Comparison of ENCODE assay signal across 1 cellular context in the genomic region with DNA sequence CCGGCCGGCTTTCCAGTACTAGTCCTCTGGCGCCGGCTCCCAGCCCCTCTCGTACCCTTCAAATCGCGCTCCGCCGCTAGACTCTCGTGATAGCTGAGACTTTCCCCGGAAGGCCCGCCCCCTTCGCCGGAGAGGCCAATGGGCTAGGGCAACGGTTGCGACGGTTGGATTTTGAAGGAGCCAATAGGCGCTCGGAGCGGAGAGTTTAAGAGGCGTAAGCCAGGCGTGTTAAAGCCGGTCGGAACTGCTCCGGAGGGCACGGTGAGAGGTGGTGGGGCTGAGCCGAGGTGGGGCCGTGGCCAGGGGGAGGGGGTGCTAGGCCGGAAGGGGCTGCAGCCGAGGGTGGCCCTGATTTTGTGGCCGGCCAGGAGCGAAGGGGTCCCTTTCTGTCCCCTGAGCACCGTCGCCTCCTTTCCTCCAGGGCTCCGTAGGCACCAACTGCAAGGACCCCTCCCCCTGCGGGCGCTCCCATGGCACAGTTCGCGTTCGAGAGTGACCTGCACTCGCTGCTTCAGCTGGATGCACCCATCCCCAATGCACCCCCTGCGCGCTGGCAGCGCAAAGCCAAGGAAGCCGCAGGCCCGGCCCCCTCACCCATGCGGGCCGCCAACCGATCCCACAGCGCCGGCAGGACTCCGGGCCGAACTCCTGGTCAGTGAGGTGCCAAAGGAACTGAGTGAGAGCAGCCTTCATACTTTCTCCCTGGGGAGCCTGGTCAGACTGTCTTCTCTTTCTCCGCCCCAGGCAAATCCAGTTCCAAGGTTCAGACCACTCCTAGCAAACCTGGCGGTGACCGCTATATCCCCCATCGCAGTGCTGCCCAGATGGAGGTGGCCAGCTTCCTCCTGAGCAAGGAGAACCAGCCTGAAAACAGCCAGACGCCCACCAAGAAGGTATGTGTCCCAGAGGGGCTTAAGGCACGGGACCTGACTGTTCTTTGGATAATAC.
A peak's percentile ranks its signal among the peaks of the same experiment; 100 is the strongest.
TF ChIP-seq lines count a peak whose summit lies in the region.

Gene CDC20 (plus strand): TSS at position 236 of the 948 bp plus-strand sequence. CDS start 235 bp downstream, at position 471.

TF ChIP-seq in HepG2, 621 proteins besides CTCF, POLR2A, EP300 and RAD21 (continued from another document and continues in another):
- TF ChIP-seq, protein P1, sequence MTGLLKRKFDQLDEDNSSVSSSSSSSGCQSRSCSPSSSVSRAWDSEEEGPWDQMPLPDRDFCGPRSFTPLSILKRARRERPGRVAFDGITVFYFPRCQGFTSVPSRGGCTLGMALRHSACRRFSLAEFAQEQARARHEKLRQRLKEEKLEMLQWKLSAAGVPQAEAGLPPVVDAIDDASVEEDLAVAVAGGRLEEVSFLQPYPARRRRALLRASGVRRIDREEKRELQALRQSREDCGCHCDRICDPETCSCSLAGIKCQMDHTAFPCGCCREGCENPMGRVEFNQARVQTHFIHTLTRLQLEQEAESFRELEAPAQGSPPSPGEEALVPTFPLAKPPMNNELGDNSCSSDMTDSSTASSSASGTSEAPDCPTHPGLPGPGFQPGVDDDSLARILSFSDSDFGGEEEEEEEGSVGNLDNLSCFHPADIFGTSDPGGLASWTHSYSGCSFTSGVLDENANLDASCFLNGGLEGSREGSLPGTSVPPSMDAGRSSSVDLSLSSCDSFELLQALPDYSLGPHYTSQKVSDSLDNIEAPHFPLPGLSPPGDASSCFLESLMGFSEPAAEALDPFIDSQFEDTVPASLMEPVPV (CRISPR knock-in tag; IDR thresholded peaks at IDR 0.05): peak; percentile 95
- TF ChIP-seq POLR2AphosphoS2 (IDR thresholded peaks at IDR 0.05; ENCODE audit: low read depth, low read length) (no peak), CHD2 (IDR thresholded peaks at IDR 0.05; ENCODE audit: low read depth, low read length) (peak; percentile 98), MEIS1 (CRISPR knock-in tag; IDR thresholded peaks at IDR 0.05; ENCODE audit: borderline replicate concordance) (no peak), ZNF331 (CRISPR knock-in tag; IDR thresholded peaks at IDR 0.05) (no peak), ZNF253 (CRISPR knock-in tag; IDR thresholded peaks at IDR 0.05; ENCODE audit: borderline replicate concordance) (peak; percentile 79; the same call in 1 of the 2 replicates), ISL2 (CRISPR knock-in tag; IDR thresholded peaks at IDR 0.05) (0 out of 2 replicates have a peak, but pooled peaks have one; percentile 12), PBX3 (CRISPR knock-in tag; IDR thresholded peaks at IDR 0.05; ENCODE audit: borderline replicate concordance) (no peak), CBX1 (IDR thresholded peaks at IDR 0.05; ENCODE audit: low read depth) (no peak), ARID2 (CRISPR knock-in tag; IDR thresholded peaks at IDR 0.05; ENCODE audit: borderline replicate concordance) (peak; percentile 95; the same call in 1 of the 2 replicates), SCMH1 (CRISPR knock-in tag; IDR thresholded peaks at IDR 0.05; ENCODE audit: borderline replicate concordance) (no peak), ZNF256 (CRISPR knock-in tag; conservative IDR thresholded peaks at IDR 0.05) (no peak), ZEB1 (IDR thresholded peaks at IDR 0.05; ENCODE audit: insufficient replicate concordance, low read depth) (no peak), ARHGAP35 (CRISPR knock-in tag; IDR thresholded peaks at IDR 0.05; ENCODE audit: borderline replicate concordance) (no peak), ZSCAN31 (CRISPR knock-in tag; IDR thresholded peaks at IDR 0.05; ENCODE audit: low read depth) (peak; percentile 87), TRIM24 (CRISPR knock-in tag; IDR thresholded peaks at IDR 0.05) (no peak), ZBTB25 (CRISPR knock-in tag; IDR thresholded peaks at IDR 0.05) (no peak), ZFAT (CRISPR knock-in tag; conservative IDR thresholded peaks at IDR 0.05) (no peak), ELF4 (CRISPR knock-in tag; IDR thresholded peaks at IDR 0.05; ENCODE audit: borderline replicate concordance) (0 out of 2 replicates have a peak, but pooled peaks have one; percentile 65), SIX1 (CRISPR knock-in tag; IDR thresholded peaks at IDR 0.05; ENCODE audit: borderline replicate concordance) (no peak), REPIN1 (CRISPR knock-in tag; IDR thresholded peaks at IDR 0.05; ENCODE audit: borderline replicate concordance, low read depth) (peak; percentile 54; the same call in 1 of the 2 replicates), CREBL2 (CRISPR knock-in tag; IDR thresholded peaks at IDR 0.05; ENCODE audit: borderline replicate concordance) (no peak), ZNF367 (CRISPR knock-in tag; IDR thresholded peaks at IDR 0.05; ENCODE audit: borderline replicate concordance) (0 out of 2 replicates have a peak, but pooled peaks have one; percentile 42), TBP (CRISPR knock-in tag; IDR thresholded peaks at IDR 0.05) (no peak), NAIF1 (CRISPR knock-in tag; IDR thresholded peaks at IDR 0.05; ENCODE audit: borderline replicate concordance) (no peak), SNRNP70 (IDR thresholded peaks at IDR 0.05; ENCODE audit: low read depth, low read length) (no peak), GRHL1 (CRISPR knock-in tag; conservative IDR thresholded peaks at IDR 0.05) (peak; percentile 67; the same call in 1 of the 2 replicates), ZNF773 (CRISPR knock-in tag; IDR thresholded peaks at IDR 0.05; ENCODE audit: borderline replicate concordance) (no peak), HNRNPLL (IDR thresholded peaks at IDR 0.05; ENCODE audit: low read depth, low read length, poor library complexity, severe bottlenecking) (peak; percentile 49), PAWR (CRISPR knock-in tag; IDR thresholded peaks at IDR 0.05; ENCODE audit: borderline replicate concordance) (no peak), NR3C1 (CRISPR knock-in tag; IDR thresholded peaks at IDR 0.05) (no peak)
- TF ChIP-seq, protein P2, sequence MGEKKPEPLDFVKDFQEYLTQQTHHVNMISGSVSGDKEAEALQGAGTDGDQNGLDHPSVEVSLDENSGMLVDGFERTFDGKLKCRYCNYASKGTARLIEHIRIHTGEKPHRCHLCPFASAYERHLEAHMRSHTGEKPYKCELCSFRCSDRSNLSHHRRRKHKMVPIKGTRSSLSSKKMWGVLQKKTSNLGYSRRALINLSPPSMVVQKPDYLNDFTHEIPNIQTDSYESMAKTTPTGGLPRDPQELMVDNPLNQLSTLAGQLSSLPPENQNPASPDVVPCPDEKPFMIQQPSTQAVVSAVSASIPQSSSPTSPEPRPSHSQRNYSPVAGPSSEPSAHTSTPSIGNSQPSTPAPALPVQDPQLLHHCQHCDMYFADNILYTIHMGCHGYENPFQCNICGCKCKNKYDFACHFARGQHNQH (CRISPR knock-in tag; IDR thresholded peaks at IDR 0.05): no peak
- TF ChIP-seq, protein P3, sequence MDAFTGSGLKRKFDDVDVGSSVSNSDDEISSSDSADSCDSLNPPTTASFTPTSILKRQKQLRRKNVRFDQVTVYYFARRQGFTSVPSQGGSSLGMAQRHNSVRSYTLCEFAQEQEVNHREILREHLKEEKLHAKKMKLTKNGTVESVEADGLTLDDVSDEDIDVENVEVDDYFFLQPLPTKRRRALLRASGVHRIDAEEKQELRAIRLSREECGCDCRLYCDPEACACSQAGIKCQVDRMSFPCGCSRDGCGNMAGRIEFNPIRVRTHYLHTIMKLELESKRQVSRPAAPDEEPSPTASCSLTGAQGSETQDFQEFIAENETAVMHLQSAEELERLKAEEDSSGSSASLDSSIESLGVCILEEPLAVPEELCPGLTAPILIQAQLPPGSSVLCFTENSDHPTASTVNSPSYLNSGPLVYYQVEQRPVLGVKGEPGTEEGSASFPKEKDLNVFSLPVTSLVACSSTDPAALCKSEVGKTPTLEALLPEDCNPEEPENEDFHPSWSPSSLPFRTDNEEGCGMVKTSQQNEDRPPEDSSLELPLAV (CRISPR knock-in tag; conservative IDR thresholded peaks at IDR 0.05; ENCODE audit: low read depth): peak; percentile 94; the same call in 1 of the 2 replicates
- TF ChIP-seq, protein P4, sequence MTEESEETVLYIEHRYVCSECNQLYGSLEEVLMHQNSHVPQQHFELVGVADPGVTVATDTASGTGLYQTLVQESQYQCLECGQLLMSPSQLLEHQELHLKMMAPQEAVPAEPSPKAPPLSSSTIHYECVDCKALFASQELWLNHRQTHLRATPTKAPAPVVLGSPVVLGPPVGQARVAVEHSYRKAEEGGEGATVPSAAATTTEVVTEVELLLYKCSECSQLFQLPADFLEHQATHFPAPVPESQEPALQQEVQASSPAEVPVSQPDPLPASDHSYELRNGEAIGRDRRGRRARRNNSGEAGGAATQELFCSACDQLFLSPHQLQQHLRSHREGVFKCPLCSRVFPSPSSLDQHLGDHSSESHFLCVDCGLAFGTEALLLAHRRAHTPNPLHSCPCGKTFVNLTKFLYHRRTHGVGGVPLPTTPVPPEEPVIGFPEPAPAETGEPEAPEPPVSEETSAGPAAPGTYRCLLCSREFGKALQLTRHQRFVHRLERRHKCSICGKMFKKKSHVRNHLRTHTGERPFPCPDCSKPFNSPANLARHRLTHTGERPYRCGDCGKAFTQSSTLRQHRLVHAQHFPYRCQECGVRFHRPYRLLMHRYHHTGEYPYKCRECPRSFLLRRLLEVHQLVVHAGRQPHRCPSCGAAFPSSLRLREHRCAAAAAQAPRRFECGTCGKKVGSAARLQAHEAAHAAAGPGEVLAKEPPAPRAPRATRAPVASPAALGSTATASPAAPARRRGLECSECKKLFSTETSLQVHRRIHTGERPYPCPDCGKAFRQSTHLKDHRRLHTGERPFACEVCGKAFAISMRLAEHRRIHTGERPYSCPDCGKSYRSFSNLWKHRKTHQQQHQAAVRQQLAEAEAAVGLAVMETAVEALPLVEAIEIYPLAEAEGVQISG (CRISPR knock-in tag; IDR thresholded peaks at IDR 0.05): peak; percentile 75
- TF ChIP-seq, protein P5, sequence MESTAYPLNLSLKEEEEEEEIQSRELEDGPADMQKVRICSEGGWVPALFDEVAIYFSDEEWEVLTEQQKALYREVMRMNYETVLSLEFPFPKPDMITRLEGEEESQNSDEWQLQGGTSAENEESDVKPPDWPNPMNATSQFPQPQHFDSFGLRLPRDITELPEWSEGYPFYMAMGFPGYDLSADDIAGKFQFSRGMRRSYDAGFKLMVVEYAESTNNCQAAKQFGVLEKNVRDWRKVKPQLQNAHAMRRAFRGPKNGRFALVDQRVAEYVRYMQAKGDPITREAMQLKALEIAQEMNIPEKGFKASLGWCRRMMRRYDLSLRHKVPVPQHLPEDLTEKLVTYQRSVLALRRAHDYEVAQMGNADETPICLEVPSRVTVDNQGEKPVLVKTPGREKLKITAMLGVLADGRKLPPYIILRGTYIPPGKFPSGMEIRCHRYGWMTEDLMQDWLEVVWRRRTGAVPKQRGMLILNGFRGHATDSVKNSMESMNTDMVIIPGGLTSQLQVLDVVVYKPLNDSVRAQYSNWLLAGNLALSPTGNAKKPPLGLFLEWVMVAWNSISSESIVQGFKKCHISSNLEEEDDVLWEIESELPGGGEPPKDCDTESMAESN (CRISPR knock-in tag; conservative IDR thresholded peaks at IDR 0.05): peak; percentile 95
- TF ChIP-seq, protein P6, sequence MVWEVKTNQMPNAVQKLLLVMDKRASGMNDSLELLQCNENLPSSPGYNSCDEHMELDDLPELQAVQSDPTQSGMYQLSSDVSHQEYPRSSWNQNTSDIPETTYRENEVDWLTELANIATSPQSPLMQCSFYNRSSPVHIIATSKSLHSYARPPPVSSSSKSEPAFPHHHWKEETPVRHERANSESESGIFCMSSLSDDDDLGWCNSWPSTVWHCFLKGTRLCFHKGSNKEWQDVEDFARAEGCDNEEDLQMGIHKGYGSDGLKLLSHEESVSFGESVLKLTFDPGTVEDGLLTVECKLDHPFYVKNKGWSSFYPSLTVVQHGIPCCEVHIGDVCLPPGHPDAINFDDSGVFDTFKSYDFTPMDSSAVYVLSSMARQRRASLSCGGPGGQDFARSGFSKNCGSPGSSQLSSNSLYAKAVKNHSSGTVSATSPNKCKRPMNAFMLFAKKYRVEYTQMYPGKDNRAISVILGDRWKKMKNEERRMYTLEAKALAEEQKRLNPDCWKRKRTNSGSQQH (CRISPR knock-in tag; IDR thresholded peaks at IDR 0.05; ENCODE audit: low read depth): peak; percentile 95; the same call in 1 of the 2 replicates
- TF ChIP-seq, protein P7, sequence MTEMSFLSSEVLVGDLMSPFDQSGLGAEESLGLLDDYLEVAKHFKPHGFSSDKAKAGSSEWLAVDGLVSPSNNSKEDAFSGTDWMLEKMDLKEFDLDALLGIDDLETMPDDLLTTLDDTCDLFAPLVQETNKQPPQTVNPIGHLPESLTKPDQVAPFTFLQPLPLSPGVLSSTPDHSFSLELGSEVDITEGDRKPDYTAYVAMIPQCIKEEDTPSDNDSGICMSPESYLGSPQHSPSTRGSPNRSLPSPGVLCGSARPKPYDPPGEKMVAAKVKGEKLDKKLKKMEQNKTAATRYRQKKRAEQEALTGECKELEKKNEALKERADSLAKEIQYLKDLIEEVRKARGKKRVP (CRISPR knock-in tag; IDR thresholded peaks at IDR 0.05): peak in 1 of 2 experiments; percentile 80; a peak in 2 of 4 replicates
